12 cellular contexts compared by ENCODE assay signal in genomic region chr22:31348766-31349165, GRCh38.
"Had no signal": no experiment of that assay in that cellular context is flagged by ENCODE, and none has a peak within 500 bp of the region (broad histone marks: within the 10 kb centered on the region; RNA-seq: fewer than 3 reads in every experiment).

No MANE protein-coding gene starts in this region.

- H3K27me3 Mint-ChIP-seq: activated CD4-positive, alpha-beta T cell treated with anti-CD3 and anti-CD28 coated beads for 36 hours; progenitor cell of endocrine pancreas had no signal

- ATAC-seq: activated CD4-positive, alpha-beta T cell treated with anti-CD3 and anti-CD28 coated beads for 36 hours; gastroesophageal sphincter; right cardiac atrium had no signal

- H3K27ac ChIP-seq: brain microvascular endothelial cell had no signal

- DNase-seq: activated CD4-positive, alpha-beta T cell treated with anti-CD3 and anti-CD28 coated beads for 36 hours; activated CD8-positive, alpha-beta memory T cell treated with anti-CD3 and anti-CD28 coated beads for 24 hours; activated naive CD4-positive, alpha-beta T cell treated with anti-CD3 and anti-CD28 coated beads, Interleukin-2, amount 10 ng/mL, durations not matched to agents 7 days and 5 days; brain microvascular endothelial cell; dermis blood vessel endothelial cell; nucleus accumbens; right cardiac atrium; small intestine had no signal

- H3K27me3 ChIP-seq: brain microvascular endothelial cell had no signal

- H3K9me3 ChIP-seq: gastroesophageal sphincter had no signal

- H3K9me3 Mint-ChIP-seq: activated naive CD4-positive, alpha-beta T cell treated with anti-CD3 and anti-CD28 coated beads, Interleukin-2, amount 10 ng/mL, durations not matched to agents 7 days and 5 days; activated T-helper 2 cell treated with anti-CD3 and anti-CD28 coated beads, Interferon-gamma antibody, Interleukin-2, Interleukin-4, amounts not matched to agents 10 μg/mL and 5 μg/mL and 100 μg/mL, durations not matched to agents 14 hours and 24 hours and 36 hours; mesothelial cell of epicardium had no signal

- H3K36me3 ChIP-seq: brain microvascular endothelial cell, gastroesophageal sphincter had no signal

- H3K36me3 Mint-ChIP-seq: mesothelial cell of epicardium had no signal

- H3K27ac Mint-ChIP-seq: activated CD4-positive, alpha-beta T cell treated with anti-CD3 and anti-CD28 coated beads for 36 hours; activated naive CD4-positive, alpha-beta T cell treated with anti-CD3 and anti-CD28 coated beads, Interleukin-2, amount 10 ng/mL, durations not matched to agents 7 days and 5 days; activated T-helper 2 cell treated with anti-CD3 and anti-CD28 coated beads, Interferon-gamma antibody, Interleukin-2, Interleukin-4, amounts not matched to agents 10 μg/mL and 5 μg/mL and 100 μg/mL, durations not matched to agents 14 hours and 24 hours and 36 hours; progenitor cell of endocrine pancreas had no signal
